ENCODE assay signal across 1 cellular context in genomic region chr1:245366886-245367285, GRCh38.
TF ChIP-seq lines count a peak whose summit lies in the region.

No MANE protein-coding gene starts in this region.

TF ChIP-seq in IMR-90, 13 proteins besides CTCF, POLR2A, EP300 and RAD21 (continued from another document):
- no peak for TF ChIP-seq CEBPB (IDR thresholded peaks at IDR 0.05; ENCODE audit: low read depth, low read length)
- TF ChIP-seq SMC3 (IDR thresholded peaks at IDR 0.05; ENCODE audit: low read depth, low read length): no peak
